ENCODE assay signal across 8 cellular contexts in the genomic region with DNA sequence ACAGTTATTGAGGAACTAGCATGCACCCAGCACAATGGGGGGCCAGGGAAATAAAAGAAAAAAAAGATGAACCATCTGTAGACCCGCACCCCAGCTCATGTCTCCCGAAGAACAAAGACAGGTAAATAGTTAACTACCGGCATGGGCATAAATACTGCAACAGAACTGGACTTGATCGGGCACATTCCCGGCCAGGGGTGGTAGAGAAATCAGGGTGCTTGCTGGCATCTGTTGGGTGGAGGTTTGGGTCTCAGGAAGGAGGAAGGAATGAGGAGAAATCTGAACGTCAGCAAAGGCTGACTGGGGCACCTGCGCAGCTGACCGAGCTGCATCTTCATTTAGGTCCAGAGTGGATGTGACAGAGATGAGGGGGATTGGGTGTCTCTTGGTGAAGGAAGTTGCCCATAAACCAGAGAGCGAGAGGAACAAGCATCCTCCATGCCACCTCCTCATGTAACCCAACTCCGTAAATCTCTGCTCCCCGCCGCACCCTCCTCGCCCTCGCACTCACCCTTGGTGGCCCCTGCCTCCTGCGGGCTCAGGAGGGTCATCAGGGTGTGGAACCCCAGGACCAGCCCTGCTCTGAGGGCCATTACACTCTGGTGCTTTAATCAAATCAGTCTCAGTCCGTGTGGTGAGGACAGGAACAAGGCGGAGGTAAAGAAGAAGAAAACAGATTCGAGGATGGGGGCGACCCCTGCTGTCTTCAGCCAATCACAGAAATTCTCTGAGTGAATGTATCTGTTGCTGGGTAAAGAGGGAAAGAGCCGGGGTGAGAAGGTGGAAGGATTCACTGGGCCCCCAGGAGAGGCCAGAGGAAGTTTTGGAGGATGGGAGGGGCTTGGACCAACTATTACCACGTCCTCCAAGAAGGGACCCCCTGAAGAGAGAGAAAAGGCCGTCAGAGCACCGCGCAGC. TPM values are rescaled to one million over a fixed set of nuclear protein-coding genes. Genes with fewer than 3 reads are reported as not detected.
DNase-seq lines count a peak whose midpoint lies in the region; ATAC-seq, FAIRE-seq and TF ChIP-seq lines count a peak whose summit lies in the region.

A gene (minus strand): TSS at position 648 of the 918 bp plus-strand sequence.

- H3K9me3 ChIP-seq in Peyer's patch (no peaks in the 10 kb centered on the region), GM12878 (replicated peaks; ENCODE audit: control insufficient read depth, insufficient read depth, low read length) (no peaks in the 10 kb centered on the region), liver (ENCODE audit: control insufficient read depth in 4 of 4, low read length in 3 of 4) (no peaks in the 10 kb centered on the region), thoracic aorta (no peaks in the 10 kb centered on the region)

- H3K27ac ChIP-seq in Peyer's patch = peak within 1 kb of the TSS in 2 of 4 donors; percentile 83 to 94
- H3K27ac ChIP-seq in GM12878 (ENCODE audit: control insufficient read depth, insufficient read depth) = peak within 1 kb of the TSS; percentile 75
- H3K27ac ChIP-seq in liver (ENCODE audit: low read depth in 1 of 2, low read length in 2 of 2) = peak within 1 kb of the TSS in 1 of 2 donors; percentile 32
- H3K27ac ChIP-seq in thoracic aorta = no peak within 1 kb of the TSS

- peak within 1 kb of the TSS; percentile 89 for H3K4me2 ChIP-seq in GM12878 (ENCODE audit: control insufficient read depth, insufficient read depth)

- in situ Hi-C loops in GM12878 (cut with MboI) = no loop called here

- CTCF ChIA-PET in GM12878 (lab: Yijun Ruan, JAX) = interaction anchor here (1.0 to 12.3 kb wide), 16 partner anchors 8 to 239 kb away, joined by 3 to 281 read pairs (median 6); a partner anchor contains a TSS

- H3K36me3 ChIP-seq in Peyer's patch = no peaks in the 10 kb centered on the region
- peaks cover 5 to 7% of the 10 kb centered on the region in 2 experiments; a peak in 3 of 4 replicates for H3K36me3 ChIP-seq in GM12878 (ENCODE audit: control insufficient read depth in 2 of 2, insufficient read depth in 2 of 2, low read length in 1 of 2)
- no peaks in the 10 kb centered on the region for H3K36me3 ChIP-seq in liver (ENCODE audit: control insufficient read depth in 4 of 4, insufficient read depth in 3 of 4, low read depth in 1 of 4, low read length in 3 of 4)
- no peaks in the 10 kb centered on the region for H3K36me3 ChIP-seq in thoracic aorta

- BruUV-seq in GM12878 (replicated peaks; lab: Mats Ljungman, UMichigan) = TSS peak; percentile 81

- SMC1A ChIA-PET in GM12878 (lab: Charles Lee; ENCODE audit: uncharacterized antibody, unreplicated experiment) = interaction anchor here (0.7 to 12.9 kb wide), 21 partner anchors 9 to 240 kb away, joined by 3 to 139 read pairs (median 4); a partner anchor contains a TSS

- peaks cover 0 to 3% (median 0%) of the 10 kb centered on the region in 4 donors for H3K4me1 ChIP-seq in Peyer's patch
- H3K4me1 ChIP-seq in GM12878 (ENCODE audit: control insufficient read depth, insufficient read depth, low read length) = peaks cover 15% of the 10 kb centered on the region
- no peaks in the 10 kb centered on the region for H3K4me1 ChIP-seq in liver (ENCODE audit: control insufficient read depth in 4 of 4, insufficient read depth in 4 of 4, low read length in 3 of 4)
- H3K4me1 ChIP-seq in thoracic aorta (ENCODE audit: control insufficient read depth in 1 of 2, low read depth in 2 of 2) = no peaks in the 10 kb centered on the region

- H3K79me2 ChIP-seq in GM12878 (ENCODE audit: control insufficient read depth, insufficient read depth, low read length) = peaks cover 16% of the 10 kb centered on the region

- peak in 2 of 6 experiments; percentile 6 to 21 for TF ChIP-seq CTCF in Peyer's patch (IDR thresholded peaks at IDR 0.05)
- no peak for TF ChIP-seq CTCF in GM12878 (IDR thresholded peaks at IDR 0.05 in 2 of 3, conservative IDR thresholded peaks at IDR 0.05 in 1 of 3; ENCODE audit: control insufficient read depth in 2 of 3, extremely low read depth in 1 of 3, insufficient read depth in 1 of 3, low read depth in 3 of 3, low read length in 3 of 3)
- no peak for TF ChIP-seq CTCF in liver (IDR thresholded peaks at IDR 0.05; ENCODE audit: low read depth, low read length, missing input control)
- TF ChIP-seq CTCF in thoracic aorta (IDR thresholded peaks at IDR 0.05) = no peak

- intact Hi-C loops in GM12878 (cut with micrococcal nuclease; ENCODE audit: unreplicated experiment) = no loop called here

- 7% methylated on average over 24 of the region's 24 CpGs for WGBS in GM12878 (ENCODE audit: insufficient coverage, insufficient replicate concordance, low lambda C conversion rate, missing lambda C conversion rate)
- 24% methylated on average over 24 of the region's 24 CpGs for WGBS in liver

- POLR2A ChIA-PET in GM12878 (lab: Charles Lee) = interaction anchor here (0.6 to 14.8 kb wide), 15 partner anchors 11 to 156 kb away, joined by 3 to 240 read pairs (median 4); a partner anchor contains a TSS

- peak within 1 kb of the TSS; percentile 83 for H2AFZ ChIP-seq in GM12878 (ENCODE audit: control insufficient read depth, low read depth, low read length)

- H3K27me3 ChIP-seq in Peyer's patch (no peaks in the 10 kb centered on the region), GM12878 (replicated peaks in 1 of 2; ENCODE audit: control insufficient read depth in 2 of 2, insufficient read depth in 2 of 2, low read length in 1 of 2) (no peaks in the 10 kb centered on the region), liver (ENCODE audit: control insufficient read depth in 4 of 4, insufficient read depth in 4 of 4, low read length in 3 of 4) (peaks cover 0 to 4% (median 0%) of the 10 kb centered on the region in 4 donors), thoracic aorta (replicated peaks; ENCODE audit: insufficient read depth) (no peaks in the 10 kb centered on the region)

- peak within 1 kb of the TSS; percentile 70 for H3K9ac ChIP-seq in GM12878 (ENCODE audit: control insufficient read depth, insufficient read depth, low read length)
- H3K9ac ChIP-seq in liver (ENCODE audit: low read depth in 1 of 2, low read length in 2 of 2) = no peak within 1 kb of the TSS

- DNase-seq in activated CD4-positive, alpha-beta T cell treated with anti-CD3 and anti-CD28 coated beads for 4 hours = peak; percentile 19 to 24
- DNase-seq in activated CD4-positive, alpha-beta T cell treated with anti-CD3 and anti-CD28 coated beads, Interleukin-2, amount 50 U/mL, for 1 hour = no peak
- peak in 2 of 3 donors; percentile 82 to 87 for DNase-seq in Peyer's patch
- peak; percentile 75 for DNase-seq in GM12878 (ENCODE audit: low read depth, low spot score)
- DNase-seq in thoracic aorta (ENCODE audit: low spot score) = no peak
- DNase-seq in MV-4-11 (lab: John Stamatoyannopoulos, UW) = no peak

- no peak for TF ChIP-seq POLR2A in Peyer's patch (IDR thresholded peaks at IDR 0.05)
- peak; percentile 93 for TF ChIP-seq POLR2A in GM12878 (IDR thresholded peaks at IDR 0.05; ENCODE audit: low read depth, low read length)

- TF ChIP-seq RAD21 in GM12878 (IDR thresholded peaks at IDR 0.05; ENCODE audit: insufficient read depth, low read depth, low read length) (no peak), liver (IDR thresholded peaks at IDR 0.05) (no peak)

- peak; percentile 77 for ATAC-seq in HG02588 (IDR thresholded peaks at IDR 0.05; ENCODE audit: unreplicated experiment)
- peak; percentile 98 for ATAC-seq in GM12878
- ATAC-seq in thoracic aorta (ENCODE audit: insufficient number of reproducible peaks, low FRiP score, low read depth) = peak; percentile 27

- H4K20me1 ChIP-seq in GM12878 (ENCODE audit: control insufficient read depth, insufficient read depth) = no peaks in the 10 kb centered on the region

- H3K4me3 ChIP-seq in Peyer's patch = peak within 1 kb of the TSS; percentile 19 to 56 (median 38)
- peak within 1 kb of the TSS; percentile 100 for H3K4me3 ChIP-seq in GM12878
- H3K4me3 ChIP-seq in liver (ENCODE audit: low read depth in 1 of 3, low read length in 3 of 3) = peak within 1 kb of the TSS in 2 of 3 donors; percentile 15 to 30
- H3K4me3 ChIP-seq in thoracic aorta = peak within 1 kb of the TSS; percentile 64

- TF ChIP-seq EP300 in GM12878 (IDR thresholded peaks at IDR 0.05; ENCODE audit: borderline replicate concordance in 1 of 2, control insufficient read depth in 1 of 2, low read depth in 2 of 2, low read length in 2 of 2) = no peak

- peak; percentile 100 for FAIRE-seq in GM12878 (lab: Jason Lieb, UNC)

- RAD21 ChIA-PET in GM12878 (lab: Charles Lee; ENCODE audit: unreplicated experiment) = interaction anchor here (1.0 to 3.3 kb wide), 8 partner anchors 9 to 123 kb away, joined by 3 to 15 read pairs (median 6); a partner anchor contains a TSS

TF ChIP-seq in liver, 16 proteins besides CTCF, POLR2A, EP300 and RAD21:
- no peak for TF ChIP-seq YY1 (IDR thresholded peaks at IDR 0.05)

RNA-seq across cellular contexts. Expression of the gene that starts here (rescaled TPM):
- 10 to 100 TPM in 1 of 4 donors, 1 to 10 TPM in 1, under 1 TPM in 1, not detected in 1; 0.95 to 26.4 (median 1.5) TPM for total RNA-seq in Peyer's patch
- 47.7 and 47.9 TPM in 2 replicates for total RNA-seq in GM12878 (2013; cell fraction: nucleolus; rRNA removed)
- 99.2 and 108 TPM in 2 replicates for total RNA-seq in GM12878 (2014; rRNA removed)
- 64.6 and 69.1 TPM in 2 replicates for total RNA-seq in GM12878 (2014; rRNA removed; fragmentation: Illumina TruSeq; extraction: Trizol)
- total RNA-seq in GM12878 (2021) = 73.3 and 73.5 TPM in 2 replicates
- polyA plus RNA-seq in GM12878 (2011; ENCODE audit: low read depth) = 45.0 TPM
- polyA plus RNA-seq in GM12878 (2011; rRNA removed) = 31.3 and 46.7 TPM in 2 replicates
- polyA plus RNA-seq in GM12878 (2011; cell fraction: cytosol; rRNA removed) = 77.6 and 86.9 TPM in 2 replicates
- polyA plus RNA-seq in GM12878 (2011; cell fraction: nucleus; rRNA removed) = 77.0 and 89.9 TPM in 2 replicates
- 78.7 and 83.9 TPM in 2 replicates for polyA plus RNA-seq in GM12878 (2012)
- polyA plus RNA-seq in GM12878 (2014; fragmentation: Illumina TruSeq; extraction: Trizol) = 69.9 and 79.3 TPM in 2 replicates
- polyA plus RNA-seq in GM12878 (2014; fragmentation: Nextera tagmentation; extraction: Ambion mirVana) = 10 to 100 TPM in 1 of 2 experiments, 1 to 10 TPM in 1; 8.8 to 21.1 TPM
- 99.8 and 104 TPM in 2 replicates for polyA plus RNA-seq in GM12878 (2014; rRNA removed)
- 10 to 100 TPM; 44.9 to 47.6 TPM for polyA plus RNA-seq in GM12878 (2016; fragmentation: Nextera tagmentation; extraction: Ambion mirVana)
- polyA minus RNA-seq in GM12878 (2011; rRNA and poly(A)+ RNA removed) = 45.5 and 61.2 TPM in 2 replicates
- polyA minus RNA-seq in GM12878 (2011; cell fraction: cytosol; rRNA and poly(A)+ RNA removed) = 40.4 and 47.3 TPM in 2 replicates
- polyA minus RNA-seq in GM12878 (2011; cell fraction: nucleus; rRNA and poly(A)+ RNA removed) = 35.9 and 56.4 TPM in 2 replicates
- total RNA-seq in liver = 1 to 10 TPM; 1.3 to 3.0 TPM
- polyA plus RNA-seq in liver = 1 to 10 TPM in 1 of 2 donors, under 1 TPM in 1; 0.69 to 1.9 TPM
- total RNA-seq in thoracic aorta = 10 to 100 TPM in 1 of 2 donors, 1 to 10 TPM in 1; 5.8 to 19.4 TPM

Comparison
In these comparisons a context has a peak if more than half of its experiments do, and no peak if none do; other contexts are left out.
1. DNase-seq: peak in activated CD4-positive, alpha-beta T cell treated with anti-CD3 and anti-CD28 coated beads for 4 hours (2 of 2), Peyer's patch (2 of 3) and GM12878 (single experiment); none in activated CD4-positive, alpha-beta T cell treated with anti-CD3 and anti-CD28 coated beads, Interleukin-2, amount 50 U/mL, for 1 hour (single experiment), thoracic aorta (single experiment) and MV-4-11 (single experiment).
2. ATAC-seq: peak in every context shown above with its lines; median percentile 98 in GM12878; 77 in HG02588; 27 in thoracic aorta.
3. H3K4me3 ChIP-seq: peak in every context shown above with its lines; median percentile 100 in GM12878; 64 in thoracic aorta; 38 in Peyer's patch; 22 in liver.